1 cellular context compared by ENCODE assay signal in genomic region chr12:46489951-46490388, GRCh38.
TF ChIP-seq lines count a peak whose summit lies in the region.

No MANE protein-coding gene starts in this region.

TF ChIP-seq in HepG2, 621 proteins besides CTCF, POLR2A, EP300 and RAD21 (continued from another document and continues in another):
- TF ChIP-seq SOX6 (IDR thresholded peaks at IDR 0.05) (no peak), SOX6 (CRISPR knock-in tag; IDR thresholded peaks at IDR 0.05) (peak; percentile 90), HMG20B (CRISPR knock-in tag; conservative IDR thresholded peaks at IDR 0.05) (no peak), ONECUT2 (CRISPR knock-in tag; IDR thresholded peaks at IDR 0.05) (peak; percentile 51), ZNF496 (CRISPR knock-in tag; IDR thresholded peaks at IDR 0.05; ENCODE audit: insufficient replicate concordance) (no peak), ARID5B (CRISPR knock-in tag; IDR thresholded peaks at IDR 0.05) (peak; percentile 59; the same call in 1 of the 2 replicates), TRIM24 (CRISPR knock-in tag; IDR thresholded peaks at IDR 0.05) (no peak), FOXP4 (CRISPR knock-in tag; IDR thresholded peaks at IDR 0.05) (peak; percentile 63; the same call in 1 of the 2 replicates), NKX3-1 (CRISPR knock-in tag; IDR thresholded peaks at IDR 0.05) (peak; percentile 22; the same call in 1 of the 2 replicates), FOSL2 (CRISPR knock-in tag; IDR thresholded peaks at IDR 0.05) (0 out of 2 replicates have a peak, but pooled peaks have one; percentile 12), ZNF333 (CRISPR knock-in tag; IDR thresholded peaks at IDR 0.05; ENCODE audit: borderline replicate concordance) (no peak), SOX13 (IDR thresholded peaks at IDR 0.05) (peak; percentile 76), SOX13 (CRISPR knock-in tag; conservative IDR thresholded peaks at IDR 0.05 in 1 of 2, IDR thresholded peaks at IDR 0.05 in 1 of 2) (peak in 1 of 2 experiments; percentile 98; a peak in 2 of 4 replicates), ZNF737 (CRISPR knock-in tag; IDR thresholded peaks at IDR 0.05; ENCODE audit: borderline replicate concordance) (no peak), AHR (CRISPR knock-in tag; IDR thresholded peaks at IDR 0.05) (no peak), HOXA3 (CRISPR knock-in tag; IDR thresholded peaks at IDR 0.05) (no peak), ZNF17 (CRISPR knock-in tag; IDR thresholded peaks at IDR 0.05) (no peak), MYPOP (CRISPR knock-in tag; IDR thresholded peaks at IDR 0.05) (no peak), RARA (CRISPR knock-in tag; IDR thresholded peaks at IDR 0.05) (peak; percentile 42; the same call in 1 of the 2 replicates), HDAC6 (IDR thresholded peaks at IDR 0.05; ENCODE audit: low read depth, low read length) (no peak), GATAD1 (CRISPR knock-in tag; IDR thresholded peaks at IDR 0.05) (0 out of 2 replicates have a peak, but pooled peaks have one; percentile 12), TGIF2 (CRISPR knock-in tag; IDR thresholded peaks at IDR 0.05) (no peak), ZNF143 (CRISPR knock-in tag; IDR thresholded peaks at IDR 0.05) (peak; percentile 46; the same call in 1 of the 2 replicates), KDM2A (CRISPR knock-in tag; IDR thresholded peaks at IDR 0.05; ENCODE audit: borderline replicate concordance, low read depth) (no peak), ZKSCAN1 (IDR thresholded peaks at IDR 0.05; ENCODE audit: low read length) (no peak), SP5 (CRISPR knock-in tag; IDR thresholded peaks at IDR 0.05; ENCODE audit: borderline replicate concordance, low read depth) (peak; percentile 37; the same call in 1 of the 2 replicates), KIAA2018 (CRISPR knock-in tag; IDR thresholded peaks at IDR 0.05; ENCODE audit: borderline replicate concordance) (no peak), SMYD3 (CRISPR knock-in tag; IDR thresholded peaks at IDR 0.05) (no peak), ZNF276 (CRISPR knock-in tag; IDR thresholded peaks at IDR 0.05; ENCODE audit: low read depth) (no peak), TEAD2 (CRISPR knock-in tag; IDR thresholded peaks at IDR 0.05) (no peak), MED1 (CRISPR knock-in tag; IDR thresholded peaks at IDR 0.05) (peak; percentile 38; the same call in 1 of the 2 replicates), ZNF552 (CRISPR knock-in tag; IDR thresholded peaks at IDR 0.05; ENCODE audit: borderline replicate concordance) (no peak)
- TF ChIP-seq, protein P1, sequence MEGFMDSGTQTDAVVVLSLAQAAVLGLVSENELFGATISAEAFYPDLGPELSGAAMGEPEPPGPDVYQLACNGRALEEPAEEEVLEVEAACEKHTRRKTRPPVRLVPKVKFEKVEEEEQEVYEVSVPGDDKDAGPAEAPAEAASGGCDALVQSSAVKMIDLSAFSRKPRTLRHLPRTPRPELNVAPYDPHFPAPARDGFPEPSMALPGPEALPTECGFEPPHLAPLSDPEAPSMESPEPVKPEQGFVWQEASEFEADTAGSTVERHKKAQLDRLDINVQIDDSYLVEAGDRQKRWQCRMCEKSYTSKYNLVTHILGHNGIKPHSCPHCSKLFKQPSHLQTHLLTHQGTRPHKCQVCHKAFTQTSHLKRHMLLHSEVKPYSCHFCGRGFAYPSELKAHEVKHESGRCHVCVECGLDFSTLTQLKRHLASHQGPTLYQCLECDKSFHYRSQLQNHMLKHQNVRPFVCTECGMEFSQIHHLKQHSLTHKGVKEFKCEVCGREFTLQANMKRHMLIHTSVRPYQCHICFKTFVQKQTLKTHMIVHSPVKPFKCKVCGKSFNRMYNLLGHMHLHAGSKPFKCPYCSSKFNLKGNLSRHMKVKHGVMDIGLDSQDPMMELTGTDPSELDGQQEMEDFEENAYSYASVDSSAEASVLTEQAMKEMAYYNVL (CRISPR knock-in tag; IDR thresholded peaks at IDR 0.05; ENCODE audit: borderline replicate concordance): peak; percentile 18; the same call in 1 of the 2 replicates
- TF ChIP-seq, protein P2, sequence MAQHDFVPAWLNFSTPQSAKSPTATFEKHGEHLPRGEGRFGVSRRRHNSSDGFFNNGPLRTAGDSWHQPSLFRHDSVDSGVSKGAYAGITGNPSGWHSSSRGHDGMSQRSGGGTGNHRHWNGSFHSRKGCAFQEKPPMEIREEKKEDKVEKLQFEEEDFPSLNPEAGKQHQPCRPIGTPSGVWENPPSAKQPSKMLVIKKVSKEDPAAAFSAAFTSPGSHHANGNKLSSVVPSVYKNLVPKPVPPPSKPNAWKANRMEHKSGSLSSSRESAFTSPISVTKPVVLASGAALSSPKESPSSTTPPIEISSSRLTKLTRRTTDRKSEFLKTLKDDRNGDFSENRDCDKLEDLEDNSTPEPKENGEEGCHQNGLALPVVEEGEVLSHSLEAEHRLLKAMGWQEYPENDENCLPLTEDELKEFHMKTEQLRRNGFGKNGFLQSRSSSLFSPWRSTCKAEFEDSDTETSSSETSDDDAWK (CRISPR knock-in tag; IDR thresholded peaks at IDR 0.05): no peak
- TF ChIP-seq, protein P3, sequence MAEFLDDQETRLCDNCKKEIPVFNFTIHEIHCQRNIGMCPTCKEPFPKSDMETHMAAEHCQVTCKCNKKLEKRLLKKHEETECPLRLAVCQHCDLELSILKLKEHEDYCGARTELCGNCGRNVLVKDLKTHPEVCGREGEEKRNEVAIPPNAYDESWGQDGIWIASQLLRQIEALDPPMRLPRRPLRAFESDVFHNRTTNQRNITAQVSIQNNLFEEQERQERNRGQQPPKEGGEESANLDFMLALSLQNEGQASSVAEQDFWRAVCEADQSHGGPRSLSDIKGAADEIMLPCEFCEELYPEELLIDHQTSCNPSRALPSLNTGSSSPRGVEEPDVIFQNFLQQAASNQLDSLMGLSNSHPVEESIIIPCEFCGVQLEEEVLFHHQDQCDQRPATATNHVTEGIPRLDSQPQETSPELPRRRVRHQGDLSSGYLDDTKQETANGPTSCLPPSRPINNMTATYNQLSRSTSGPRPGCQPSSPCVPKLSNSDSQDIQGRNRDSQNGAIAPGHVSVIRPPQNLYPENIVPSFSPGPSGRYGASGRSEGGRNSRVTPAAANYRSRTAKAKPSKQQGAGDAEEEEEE (CRISPR knock-in tag; IDR thresholded peaks at IDR 0.05; ENCODE audit: borderline replicate concordance): no peak
